ENCODE assay signal across 8 cellular contexts in the genomic region with DNA sequence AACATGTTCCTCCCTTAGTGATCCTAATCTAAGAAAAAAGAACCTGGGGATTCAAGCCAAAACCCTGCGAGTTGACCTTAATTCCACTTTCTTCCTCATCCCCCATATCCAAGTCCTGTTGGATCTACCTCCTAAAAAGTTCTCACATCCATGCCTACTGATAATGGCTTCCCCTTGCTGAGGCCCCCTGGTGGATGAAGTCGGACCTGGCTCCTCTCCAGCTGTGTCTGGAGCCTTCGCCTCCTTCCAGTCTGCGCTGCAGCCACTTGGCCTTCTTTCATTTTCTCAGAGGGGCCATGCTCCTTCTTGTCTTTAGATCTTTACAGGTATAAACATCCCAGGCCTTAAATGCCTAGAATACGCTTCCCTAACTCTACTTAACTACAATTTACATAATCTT.
A peak's percentile ranks its signal among the peaks of the same experiment; 100 is the strongest.
DNase-seq lines count a peak whose midpoint lies in the region; ATAC-seq and TF ChIP-seq lines count a peak whose summit lies in the region.

No MANE protein-coding gene starts in this region.

- no peak overlapping the region for H3K4me3 ChIP-seq in HFF-Myc (replicated peaks; ENCODE audit: low read depth, low read length)

- ATAC-seq in stimulated activated naive CD8-positive, alpha-beta T cell treated with anti-CD3 and anti-CD28 coated beads, Interleukin-15, Interleukin-2, amounts not matched to agents 100 U/mL and 50 U/mL, for 24 hours: no peak

- peak; percentile 22 for DNase-seq in NCI-H1092 (lab: John Stamatoyannopoulos, UW)
- DNase-seq in NCI-H1092 treated with DMSO at 0.1 percent for 48 hours (lab: John Stamatoyannopoulos, UW): no peak
- DNase-seq in HFF-Myc (ENCODE audit: extremely low read depth, low read depth): no peak
- peak; percentile 45 to 54 for DNase-seq in SHP77 (lab: John Stamatoyannopoulos, UW)
- peak; percentile 9 for DNase-seq in germinal center (ENCODE audit: low spot score)
- DNase-seq in stimulated activated naive CD8-positive, alpha-beta T cell treated with anti-CD3 and anti-CD28 coated beads, Interleukin-15, Interleukin-2, amounts not matched to agents 100 U/mL and 50 U/mL, for 24 hours: peak; percentile 25
- no peak for DNase-seq in T-helper 2 cell
- no peak for DNase-seq in NCI-H2227 treated with DMSO at 0.1 percent for 48 hours (lab: John Stamatoyannopoulos, UW)

- peak; percentile 59 for TF ChIP-seq CTCF in HFF-Myc (IDR thresholded peaks at IDR 0.05; ENCODE audit: low read depth, low read length, missing control alignments)

Comparison
In these comparisons a context has a peak if more than half of its experiments do, and no peak if none do; other contexts are left out.
1. DNase-seq: peak in NCI-H1092 (single experiment), SHP77 (2 of 2), germinal center (single experiment) and stimulated activated naive CD8-positive, alpha-beta T cell treated with anti-CD3 and anti-CD28 coated beads, Interleukin-15, Interleukin-2, amounts not matched to agents 100 U/mL and 50 U/mL, for 24 hours (single experiment); none in NCI-H1092 treated with DMSO at 0.1 percent for 48 hours (single experiment), HFF-Myc (single experiment), T-helper 2 cell (0 of 5) and NCI-H2227 treated with DMSO at 0.1 percent for 48 hours (single experiment).